ENCODE assay signal across 33 cellular contexts in the genomic region with DNA sequence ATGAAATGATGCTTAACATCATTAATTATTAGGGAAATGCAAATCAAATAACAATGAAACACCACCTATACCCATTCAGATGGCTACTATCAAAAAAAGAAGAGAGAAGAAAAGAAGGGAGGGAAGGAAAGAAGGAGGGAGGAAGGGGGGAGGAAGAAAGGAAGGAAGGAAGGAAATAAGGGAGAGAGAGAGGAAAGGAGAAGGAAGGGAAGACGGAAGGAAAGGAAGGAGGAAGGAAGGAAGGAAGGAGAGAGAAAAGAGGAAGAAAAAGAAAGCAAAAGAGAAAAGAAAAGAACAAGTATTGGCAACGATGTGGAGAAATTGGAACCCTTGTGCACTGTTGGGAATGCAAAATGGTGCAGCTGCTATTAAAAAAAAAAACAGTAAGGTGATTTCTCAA.
DNase-seq lines count a peak whose midpoint lies in the region; ATAC-seq, FAIRE-seq and TF ChIP-seq lines count a peak whose summit lies in the region.
"Had no signal": no experiment of that assay in that cellular context is flagged by ENCODE, and none has a peak within 500 bp of the region (broad histone marks: within the 10 kb centered on the region; RNA-seq: fewer than 3 reads in every experiment).

No MANE protein-coding gene starts in this region.

- H3K79me2 ChIP-seq in HepG2 (ENCODE audit: insufficient read depth, low read length) (no peaks in the 10 kb centered on the region), K562 (ENCODE audit: control insufficient read depth, insufficient read depth, low read length) (no peaks in the 10 kb centered on the region)

- WGBS in HepG2 (ENCODE audit: low lambda C conversion rate) = 5% methylated on average over 2 of the region's 2 CpGs
- 52% methylated on average over 2 of the region's 2 CpGs for WGBS in right lobe of liver (ENCODE audit: insufficient coverage, low coverage, low lambda C conversion rate, missing lambda C conversion rate)
- 0% methylated on average over 2 of the region's 2 CpGs for WGBS in K562 (ENCODE audit: insufficient coverage, low coverage, missing lambda C conversion rate)

- H3K4me2 ChIP-seq in HepG2 (ENCODE audit: low read depth, low read length) (no peak overlapping the region), K562 (ENCODE audit: insufficient read depth, low read length) (no peak overlapping the region)
- H3K4me2 ChIP-seq: A549; BLaER1; BLaER1 treated with 17β-estradiol and CSF1 and Interleukin-3, amounts not matched to agents 10 nM and 100 nM had no signal

- intact Hi-C loops in HepG2 (cut with micrococcal nuclease; ENCODE audit: unreplicated experiment) (no loop called here), right lobe of liver (cut with DNase I) (no loop called here), K562 (cut with micrococcal nuclease) (no loop called here)

- POLR2A ChIA-PET in HepG2 (lab: Yijun Ruan, JAX) = no interaction called here
- POLR2A ChIA-PET in HEK293 (lab: Yijun Ruan, JAX) = no interaction called here
- POLR2A ChIA-PET in K562 (lab: Yijun Ruan, JAX) = no interaction called here

- ATAC-seq in HepG2 = no peak
- no peak for ATAC-seq in right lobe of liver
- no peak for ATAC-seq in K562
- ATAC-seq in HG03565 (IDR thresholded peaks at IDR 0.05; ENCODE audit: unreplicated experiment) = no peak
- no peak for ATAC-seq in GM19397 (IDR thresholded peaks at IDR 0.05; ENCODE audit: unreplicated experiment)
- ATAC-seq: A549; CD8-positive, alpha-beta T cell had no signal

- H4K20me1 ChIP-seq in HepG2 (ENCODE audit: insufficient read depth, low read length) = no peaks in the 10 kb centered on the region
- no peaks in the 10 kb centered on the region for H4K20me1 ChIP-seq in K562 (replicated peaks; ENCODE audit: control insufficient read depth, insufficient read depth, low read length)
- H4K20me1 ChIP-seq: BLaER1; BLaER1 treated with 17β-estradiol and CSF1 and Interleukin-3, amounts not matched to agents 10 nM and 100 nM had no signal

- FAIRE-seq in HepG2 (lab: Jason Lieb, UNC) = no peak
- FAIRE-seq in K562 (lab: Jason Lieb, UNC) = no peak
- FAIRE-seq: A204.1, A549, D721Med had no signal

- TF ChIP-seq EP300 in HepG2 (IDR thresholded peaks at IDR 0.05; ENCODE audit: low read depth in 2 of 2, low read length in 2 of 2) (no peak), HepG2 (CRISPR knock-in tag; IDR thresholded peaks at IDR 0.05; ENCODE audit: borderline replicate concordance) (no peak), K562 (IDR thresholded peaks at IDR 0.05; ENCODE audit: low read length) (no peak)

- H3K36me3 ChIP-seq in HepG2 (replicated peaks in 1 of 2; ENCODE audit: control insufficient read depth in 1 of 2, insufficient read depth in 2 of 2, low read length in 2 of 2) = no peaks in the 10 kb centered on the region
- H3K36me3 ChIP-seq in right lobe of liver = no peaks in the 10 kb centered on the region
- H3K36me3 ChIP-seq in HEK293 (ENCODE audit: control insufficient read depth in 2 of 2, insufficient read depth in 1 of 2, low read length in 2 of 2) = no peaks in the 10 kb centered on the region
- no peaks in the 10 kb centered on the region for H3K36me3 ChIP-seq in K562 (ENCODE audit: control insufficient read depth, insufficient read depth, low read length)
- H3K36me3 ChIP-seq: BE2C; BLaER1; BLaER1 treated with 17β-estradiol and CSF1 and Interleukin-3, amounts not matched to agents 10 nM and 100 nM had no signal

- DNase-seq in HepG2 (ENCODE audit: low spot score) = no peak
- no peak for DNase-seq in right lobe of liver
- no peak for DNase-seq in K562 (ENCODE audit: extremely low read depth in 1 of 4, low spot score in 3 of 4)
- DNase-seq: 8988T; ACHN; AML-193; BE2C; C1 segment of cervical spinal cord; Caco-2; Calu3; CD4-positive, alpha-beta memory T cell; CD4-positive, alpha-beta T cell; CD4-positive, CD25-positive, alpha-beta regulatory T cell; CD8-positive, alpha-beta memory T cell; CD8-positive, alpha-beta T cell; COR-L47; DMS 273 treated with DMSO at 0.1 percent for 48 hours; DMS153; DMS53; DMS79; DMS79 treated with DMSO at 0.1 percent for 48 hours; DND-41; EL had no signal

- H2AFZ ChIP-seq in HepG2 (ENCODE audit: low read length) (no peak overlapping the region), K562 (ENCODE audit: low read depth, low read length) (no peak overlapping the region)

- TF ChIP-seq RAD21 in HepG2 (CRISPR knock-in tag; IDR thresholded peaks at IDR 0.05) (no peak), K562 (CRISPR knock-in tag; conservative IDR thresholded peaks at IDR 0.05 in 1 of 2, IDR thresholded peaks at IDR 0.05 in 1 of 2) (no peak)

- no peaks in the 10 kb centered on the region for H3K9me1 ChIP-seq in K562 (ENCODE audit: control insufficient read depth, insufficient read depth, low read length)

- no peaks in the 10 kb centered on the region for H3K4me1 ChIP-seq in HepG2 (ENCODE audit: insufficient read depth, low read length)
- H3K4me1 ChIP-seq in right lobe of liver = no peaks in the 10 kb centered on the region
- no peaks in the 10 kb centered on the region for H3K4me1 ChIP-seq in HEK293 (ENCODE audit: control insufficient read depth, insufficient read depth, low read length)
- no peaks in the 10 kb centered on the region for H3K4me1 ChIP-seq in K562 (replicated peaks in 1 of 2; ENCODE audit: control insufficient read depth in 2 of 2, insufficient read depth in 2 of 2, low read length in 2 of 2)
- H3K4me1 ChIP-seq: A549, Caco-2 had no signal

- CTCF ChIA-PET in HepG2 (lab: Yijun Ruan, JAX; ENCODE audit: low intra/inter-chr PET ratio, low total read pairs) (no interaction called here), HEK293 (lab: Yijun Ruan, JAX) (no interaction called here), K562 (lab: Yijun Ruan, JAX; ENCODE audit: low intra/inter-chr PET ratio) (no interaction called here)

- H3K27ac ChIP-seq in HepG2 (ENCODE audit: extremely low read length, insufficient read depth, low read length) (no peak overlapping the region), right lobe of liver (no peak overlapping the region), HEK293 (ENCODE audit: extremely low read depth, low read depth, low read length) (no peak overlapping the region), K562 (ENCODE audit: extremely low read depth, low read depth, low read length) (no peak overlapping the region)
- H3K27ac ChIP-seq: 22Rv1; A549; BLaER1; BLaER1 treated with 17β-estradiol and CSF1 and Interleukin-3, amounts not matched to agents 10 nM and 100 nM; C4-2B had no signal

- TF ChIP-seq CTCF in HepG2 (CRISPR knock-in tag; IDR thresholded peaks at IDR 0.05) (no peak), right lobe of liver (IDR thresholded peaks at IDR 0.05) (no peak), HEK293 (tag by site-specific recombination; IDR thresholded peaks at IDR 0.05) (no peak), K562 (IDR thresholded peaks at IDR 0.05 in 2 of 3, conservative IDR thresholded peaks at IDR 0.05 in 1 of 3; ENCODE audit: insufficient read depth in 2 of 3, low read depth in 1 of 3, low read length in 3 of 3) (no peak)

- H3K27me3 ChIP-seq in HepG2 (ENCODE audit: control insufficient read depth in 1 of 2, insufficient read depth in 2 of 2, low read length in 2 of 2) (peaks cover 0 to 9% of the 10 kb centered on the region in 2 experiments; a peak in 2 of 5 replicates), right lobe of liver (no peaks in the 10 kb centered on the region), K562 (ENCODE audit: control insufficient read depth in 2 of 2, insufficient read depth in 2 of 2, low read length in 2 of 2) (no peaks in the 10 kb centered on the region)
- H3K27me3 ChIP-seq: BE2C; BLaER1; BLaER1 treated with 17β-estradiol and CSF1 and Interleukin-3, amounts not matched to agents 10 nM and 100 nM had no signal

- H3K4me3 ChIP-seq in HepG2 (replicated peaks in 1 of 3; ENCODE audit: insufficient read depth in 1 of 3, low read depth in 2 of 3, low read length in 3 of 3) = no peak overlapping the region
- no peak overlapping the region for H3K4me3 ChIP-seq in right lobe of liver
- no peak overlapping the region for H3K4me3 ChIP-seq in HEK293 (ENCODE audit: low read depth, low read length)
- H3K4me3 ChIP-seq in K562 = no peak overlapping the region
- H3K4me3 ChIP-seq: A549; BLaER1; BLaER1 treated with 17β-estradiol and CSF1 and Interleukin-3, amounts not matched to agents 10 nM and 100 nM had no signal

- BruUV-seq in HepG2 (replicated peaks; lab: Mats Ljungman, UMichigan) (no TSS peak), K562 (replicated peaks; lab: Mats Ljungman, UMichigan) (no TSS peak)

- H3K9ac ChIP-seq in HepG2 (ENCODE audit: insufficient read depth, low read depth, low read length) = no peak overlapping the region
- H3K9ac ChIP-seq in K562 (ENCODE audit: insufficient read depth in 1 of 2, low read depth in 2 of 2, low read length in 2 of 2) = no peak overlapping the region
- H3K9ac ChIP-seq: BLaER1; BLaER1 treated with 17β-estradiol and CSF1 and Interleukin-3, amounts not matched to agents 10 nM and 100 nM had no signal

- TF ChIP-seq POLR2A in HepG2 (IDR thresholded peaks at IDR 0.05; ENCODE audit: insufficient read depth in 1 of 2, low read depth in 2 of 2, low read length in 2 of 2) (no peak), right lobe of liver (IDR thresholded peaks at IDR 0.05) (no peak), K562 (conservative IDR thresholded peaks at IDR 0.05) (no peak)

- no peaks in the 10 kb centered on the region for H3K9me3 ChIP-seq in HepG2 (ENCODE audit: low read length)
- no peaks in the 10 kb centered on the region for H3K9me3 ChIP-seq in right lobe of liver
- no peaks in the 10 kb centered on the region for H3K9me3 ChIP-seq in HEK293 (ENCODE audit: control insufficient read depth, insufficient read depth, low read depth, low read length)
- H3K9me3 ChIP-seq in K562 (replicated peaks; ENCODE audit: control insufficient read depth, insufficient read depth, low read depth, low read length) = no peaks in the 10 kb centered on the region
- H3K9me3 ChIP-seq: A549; BE2C; BLaER1; BLaER1 treated with 17β-estradiol and CSF1 and Interleukin-3, amounts not matched to agents 10 nM and 100 nM had no signal

- in situ Hi-C loops in HepG2 (cut with HindIII; ENCODE audit: extremely low pct_ligation_motif_present, low pct_unique_long_range_greater_than_20kb) (no loop called here), K562 (cut with MboI) (no loop called here)

TF ChIP-seq in HepG2, 621 proteins besides CTCF, POLR2A, EP300 and RAD21 (continues in another document):
- TF ChIP-seq PHB2 (IDR thresholded peaks at IDR 0.05; ENCODE audit: partially characterized antibody) = peak; percentile 40

TF ChIP-seq in K562, 482 proteins besides CTCF, POLR2A, EP300 and RAD21 (continues in another document):
- TF ChIP-seq GATAD2B (IDR thresholded peaks at IDR 0.05; ENCODE audit: borderline replicate concordance) (no peak), ZNF507 (tag; conservative IDR thresholded peaks at IDR 0.05) (no peak)
